ENCODE assay signal across 2 cellular contexts in the genomic region with DNA sequence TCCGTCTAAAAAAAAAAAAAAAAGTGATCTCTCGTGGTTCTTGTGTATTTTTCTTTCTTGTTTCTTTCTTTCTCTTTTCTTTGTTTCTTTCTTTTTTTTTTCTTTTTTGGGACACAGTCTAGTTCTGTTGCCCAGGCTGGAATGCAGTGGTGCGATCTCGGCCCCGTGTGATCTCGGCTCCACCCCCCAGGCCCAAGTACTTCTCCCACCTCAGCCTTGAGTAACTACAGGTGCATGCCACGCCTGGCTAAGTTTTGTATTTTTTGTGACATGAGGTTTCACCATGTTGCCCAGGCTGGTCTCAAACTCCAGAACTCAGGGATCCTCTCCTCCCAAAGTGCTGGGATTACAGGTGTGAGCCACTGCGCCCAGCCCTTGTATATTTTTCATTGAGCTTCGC.
TF ChIP-seq lines count a peak whose summit lies in the region.

No MANE protein-coding gene starts in this region.

TF ChIP-seq in GM23338, 12 proteins besides CTCF, POLR2A, EP300 and RAD21 (continued from another document):
- TF ChIP-seq, protein P1, sequence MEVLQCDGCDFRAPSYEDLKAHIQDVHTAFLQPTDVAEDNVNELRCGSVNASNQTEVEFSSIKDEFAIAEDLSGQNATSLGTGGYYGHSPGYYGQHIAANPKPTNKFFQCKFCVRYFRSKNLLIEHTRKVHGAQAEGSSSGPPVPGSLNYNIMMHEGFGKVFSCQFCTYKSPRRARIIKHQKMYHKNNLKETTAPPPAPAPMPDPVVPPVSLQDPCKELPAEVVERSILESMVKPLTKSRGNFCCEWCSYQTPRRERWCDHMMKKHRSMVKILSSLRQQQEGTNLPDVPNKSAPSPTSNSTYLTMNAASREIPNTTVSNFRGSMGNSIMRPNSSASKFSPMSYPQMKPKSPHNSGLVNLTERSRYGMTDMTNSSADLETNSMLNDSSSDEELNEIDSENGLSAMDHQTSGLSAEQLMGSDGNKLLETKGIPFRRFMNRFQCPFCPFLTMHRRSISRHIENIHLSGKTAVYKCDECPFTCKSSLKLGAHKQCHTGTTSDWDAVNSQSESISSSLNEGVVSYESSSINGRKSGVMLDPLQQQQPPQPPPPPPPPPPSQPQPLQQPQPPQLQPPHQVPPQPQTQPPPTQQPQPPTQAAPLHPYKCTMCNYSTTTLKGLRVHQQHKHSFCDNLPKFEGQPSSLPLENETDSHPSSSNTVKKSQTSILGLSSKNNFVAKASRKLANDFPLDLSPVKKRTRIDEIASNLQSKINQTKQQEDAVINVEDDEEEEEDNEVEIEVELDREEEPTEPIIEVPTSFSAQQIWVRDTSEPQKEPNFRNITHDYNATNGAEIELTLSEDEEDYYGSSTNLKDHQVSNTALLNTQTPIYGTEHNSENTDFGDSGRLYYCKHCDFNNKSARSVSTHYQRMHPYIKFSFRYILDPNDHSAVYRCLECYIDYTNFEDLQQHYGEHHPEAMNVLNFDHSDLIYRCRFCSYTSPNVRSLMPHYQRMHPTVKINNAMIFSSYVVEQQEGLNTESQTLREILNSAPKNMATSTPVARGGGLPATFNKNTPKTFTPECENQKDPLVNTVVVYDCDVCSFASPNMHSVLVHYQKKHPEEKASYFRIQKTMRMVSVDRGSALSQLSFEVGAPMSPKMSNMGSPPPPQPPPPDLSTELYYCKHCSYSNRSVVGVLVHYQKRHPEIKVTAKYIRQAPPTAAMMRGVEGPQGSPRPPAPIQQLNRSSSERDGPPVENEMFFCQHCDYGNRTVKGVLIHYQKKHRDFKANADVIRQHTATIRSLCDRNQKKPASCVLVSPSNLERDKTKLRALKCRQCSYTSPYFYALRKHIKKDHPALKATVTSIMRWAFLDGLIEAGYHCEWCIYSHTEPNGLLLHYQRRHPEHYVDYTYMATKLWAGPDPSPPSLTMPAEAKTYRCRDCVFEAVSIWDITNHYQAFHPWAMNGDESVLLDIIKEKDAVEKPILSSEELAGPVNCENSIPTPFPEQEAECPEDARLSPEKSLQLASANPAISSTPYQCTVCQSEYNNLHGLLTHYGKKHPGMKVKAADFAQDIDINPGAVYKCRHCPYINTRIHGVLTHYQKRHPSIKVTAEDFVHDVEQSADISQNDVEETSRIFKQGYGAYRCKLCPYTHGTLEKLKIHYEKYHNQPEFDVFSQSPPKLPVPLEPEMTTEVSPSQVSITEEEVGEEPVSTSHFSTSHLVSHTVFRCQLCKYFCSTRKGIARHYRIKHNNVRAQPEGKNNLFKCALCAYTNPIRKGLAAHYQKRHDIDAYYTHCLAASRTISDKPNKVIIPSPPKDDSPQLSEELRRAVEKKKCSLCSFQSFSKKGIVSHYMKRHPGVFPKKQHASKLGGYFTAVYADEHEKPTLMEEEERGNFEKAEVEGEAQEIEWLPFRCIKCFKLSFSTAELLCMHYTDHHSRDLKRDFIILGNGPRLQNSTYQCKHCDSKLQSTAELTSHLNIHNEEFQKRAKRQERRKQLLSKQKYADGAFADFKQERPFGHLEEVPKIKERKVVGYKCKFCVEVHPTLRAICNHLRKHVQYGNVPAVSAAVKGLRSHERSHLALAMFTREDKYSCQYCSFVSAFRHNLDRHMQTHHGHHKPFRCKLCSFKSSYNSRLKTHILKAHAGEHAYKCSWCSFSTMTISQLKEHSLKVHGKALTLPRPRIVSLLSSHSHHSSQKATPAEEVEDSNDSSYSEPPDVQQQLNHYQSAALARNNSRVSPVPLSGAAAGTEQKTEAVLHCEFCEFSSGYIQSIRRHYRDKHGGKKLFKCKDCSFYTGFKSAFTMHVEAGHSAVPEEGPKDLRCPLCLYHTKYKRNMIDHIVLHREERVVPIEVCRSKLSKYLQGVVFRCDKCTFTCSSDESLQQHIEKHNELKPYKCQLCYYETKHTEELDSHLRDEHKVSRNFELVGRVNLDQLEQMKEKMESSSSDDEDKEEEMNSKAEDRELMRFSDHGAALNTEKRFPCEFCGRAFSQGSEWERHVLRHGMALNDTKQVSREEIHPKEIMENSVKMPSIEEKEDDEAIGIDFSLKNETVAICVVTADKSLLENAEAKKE (CRISPR knock-in tag; IDR thresholded peaks at IDR 0.05), result no peak
- TF ChIP-seq, protein P2, sequence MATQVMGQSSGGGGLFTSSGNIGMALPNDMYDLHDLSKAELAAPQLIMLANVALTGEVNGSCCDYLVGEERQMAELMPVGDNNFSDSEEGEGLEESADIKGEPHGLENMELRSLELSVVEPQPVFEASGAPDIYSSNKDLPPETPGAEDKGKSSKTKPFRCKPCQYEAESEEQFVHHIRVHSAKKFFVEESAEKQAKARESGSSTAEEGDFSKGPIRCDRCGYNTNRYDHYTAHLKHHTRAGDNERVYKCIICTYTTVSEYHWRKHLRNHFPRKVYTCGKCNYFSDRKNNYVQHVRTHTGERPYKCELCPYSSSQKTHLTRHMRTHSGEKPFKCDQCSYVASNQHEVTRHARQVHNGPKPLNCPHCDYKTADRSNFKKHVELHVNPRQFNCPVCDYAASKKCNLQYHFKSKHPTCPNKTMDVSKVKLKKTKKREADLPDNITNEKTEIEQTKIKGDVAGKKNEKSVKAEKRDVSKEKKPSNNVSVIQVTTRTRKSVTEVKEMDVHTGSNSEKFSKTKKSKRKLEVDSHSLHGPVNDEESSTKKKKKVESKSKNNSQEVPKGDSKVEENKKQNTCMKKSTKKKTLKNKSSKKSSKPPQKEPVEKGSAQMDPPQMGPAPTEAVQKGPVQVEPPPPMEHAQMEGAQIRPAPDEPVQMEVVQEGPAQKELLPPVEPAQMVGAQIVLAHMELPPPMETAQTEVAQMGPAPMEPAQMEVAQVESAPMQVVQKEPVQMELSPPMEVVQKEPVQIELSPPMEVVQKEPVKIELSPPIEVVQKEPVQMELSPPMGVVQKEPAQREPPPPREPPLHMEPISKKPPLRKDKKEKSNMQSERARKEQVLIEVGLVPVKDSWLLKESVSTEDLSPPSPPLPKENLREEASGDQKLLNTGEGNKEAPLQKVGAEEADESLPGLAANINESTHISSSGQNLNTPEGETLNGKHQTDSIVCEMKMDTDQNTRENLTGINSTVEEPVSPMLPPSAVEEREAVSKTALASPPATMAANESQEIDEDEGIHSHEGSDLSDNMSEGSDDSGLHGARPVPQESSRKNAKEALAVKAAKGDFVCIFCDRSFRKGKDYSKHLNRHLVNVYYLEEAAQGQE (IDR thresholded peaks at IDR 0.05; ENCODE audit: unreplicated experiment), result no peak
- no peak for TF ChIP-seq NANOG (IDR thresholded peaks at IDR 0.05; ENCODE audit: borderline replicate concordance)
- no peak for TF ChIP-seq ZNF331 (CRISPR knock-in tag; IDR thresholded peaks at IDR 0.05; ENCODE audit: low read depth)
- TF ChIP-seq STAT1 (IDR thresholded peaks at IDR 0.05; ENCODE audit: unreplicated experiment), result no peak
- TF ChIP-seq CREB1 (CRISPR knock-in tag; IDR thresholded peaks at IDR 0.05; ENCODE audit: low read depth), result no peak
- TF ChIP-seq JUNB (IDR thresholded peaks at IDR 0.05; ENCODE audit: unreplicated experiment), result no peak
- TF ChIP-seq, protein P3, sequence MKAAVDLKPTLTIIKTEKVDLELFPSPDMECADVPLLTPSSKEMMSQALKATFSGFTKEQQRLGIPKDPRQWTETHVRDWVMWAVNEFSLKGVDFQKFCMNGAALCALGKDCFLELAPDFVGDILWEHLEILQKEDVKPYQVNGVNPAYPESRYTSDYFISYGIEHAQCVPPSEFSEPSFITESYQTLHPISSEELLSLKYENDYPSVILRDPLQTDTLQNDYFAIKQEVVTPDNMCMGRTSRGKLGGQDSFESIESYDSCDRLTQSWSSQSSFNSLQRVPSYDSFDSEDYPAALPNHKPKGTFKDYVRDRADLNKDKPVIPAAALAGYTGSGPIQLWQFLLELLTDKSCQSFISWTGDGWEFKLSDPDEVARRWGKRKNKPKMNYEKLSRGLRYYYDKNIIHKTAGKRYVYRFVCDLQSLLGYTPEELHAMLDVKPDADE (IDR thresholded peaks at IDR 0.05), result no peak

TF ChIP-seq in K562, 482 proteins besides CTCF, POLR2A, EP300 and RAD21 (continued from another document):
- TF ChIP-seq, protein P4, sequence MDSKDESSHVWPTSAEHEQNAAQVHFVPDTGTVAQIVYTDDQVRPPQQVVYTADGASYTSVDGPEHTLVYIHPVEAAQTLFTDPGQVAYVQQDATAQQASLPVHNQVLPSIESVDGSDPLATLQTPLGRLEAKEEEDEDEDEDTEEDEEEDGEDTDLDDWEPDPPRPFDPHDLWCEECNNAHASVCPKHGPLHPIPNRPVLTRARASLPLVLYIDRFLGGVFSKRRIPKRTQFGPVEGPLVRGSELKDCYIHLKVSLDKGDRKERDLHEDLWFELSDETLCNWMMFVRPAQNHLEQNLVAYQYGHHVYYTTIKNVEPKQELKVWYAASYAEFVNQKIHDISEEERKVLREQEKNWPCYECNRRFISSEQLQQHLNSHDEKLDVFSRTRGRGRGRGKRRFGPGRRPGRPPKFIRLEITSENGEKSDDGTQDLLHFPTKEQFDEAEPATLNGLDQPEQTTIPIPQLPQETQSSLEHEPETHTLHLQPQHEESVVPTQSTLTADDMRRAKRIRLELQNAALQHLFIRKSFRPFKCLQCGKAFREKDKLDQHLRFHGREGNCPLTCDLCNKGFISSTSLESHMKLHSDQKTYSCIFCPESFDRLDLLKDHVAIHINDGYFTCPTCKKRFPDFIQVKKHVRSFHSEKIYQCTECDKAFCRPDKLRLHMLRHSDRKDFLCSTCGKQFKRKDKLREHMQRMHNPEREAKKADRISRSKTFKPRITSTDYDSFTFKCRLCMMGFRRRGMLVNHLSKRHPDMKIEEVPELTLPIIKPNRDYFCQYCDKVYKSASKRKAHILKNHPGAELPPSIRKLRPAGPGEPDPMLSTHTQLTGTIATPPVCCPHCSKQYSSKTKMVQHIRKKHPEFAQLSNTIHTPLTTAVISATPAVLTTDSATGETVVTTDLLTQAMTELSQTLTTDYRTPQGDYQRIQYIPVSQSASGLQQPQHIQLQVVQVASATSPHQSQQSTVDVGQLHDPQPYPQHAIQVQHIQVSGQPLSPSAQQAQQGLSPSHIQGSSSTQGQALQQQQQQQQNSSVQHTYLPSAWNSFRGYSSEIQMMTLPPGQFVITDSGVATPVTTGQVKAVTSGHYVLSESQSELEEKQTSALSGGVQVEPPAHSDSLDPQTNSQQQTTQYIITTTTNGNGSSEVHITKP (IDR thresholded peaks at IDR 0.05; ENCODE audit: partially characterized antibody), result peak; percentile 38
- TF ChIP-seq ZKSCAN1 (IDR thresholded peaks at IDR 0.05; ENCODE audit: low read depth, low read length), result no peak
